8 cellular contexts compared by ENCODE assay signal in the genomic region with DNA sequence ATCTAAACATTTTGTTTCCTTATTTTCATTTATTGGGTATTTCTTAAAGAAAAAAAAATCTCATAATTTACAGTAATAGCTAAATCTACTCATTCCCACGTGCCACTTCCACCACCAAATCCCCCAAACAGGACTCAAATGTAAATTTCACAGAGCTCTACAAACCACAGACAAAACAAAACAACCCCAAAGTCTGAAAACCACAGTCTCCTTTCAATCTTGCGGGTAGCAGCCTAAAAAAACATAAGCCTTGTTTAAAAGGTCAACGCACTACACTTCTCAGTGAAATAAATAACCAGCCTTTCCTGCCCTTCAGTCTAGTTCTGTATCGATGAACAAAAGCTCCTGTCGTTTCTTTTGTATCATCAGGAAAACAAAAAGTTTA.
DNase-seq lines count a peak whose midpoint lies in the region; ATAC-seq and TF ChIP-seq lines count a peak whose summit lies in the region.

No MANE protein-coding gene starts in this region.

- peak overlapping the region; percentile 91 for H3K4me2 ChIP-seq in mammary epithelial cell (ENCODE audit: insufficient read depth, low read depth, low read length)

- H3K4me3 ChIP-seq in mammary epithelial cell (replicated peaks in 1 of 3; ENCODE audit: insufficient read depth in 1 of 3, low read depth in 2 of 3, low read length in 3 of 3) (peak overlapping the region; percentile 61 to 88 (median 64)), mesodermal cell (ENCODE audit: extremely low read depth, insufficient read depth, low read length, poor library complexity, severe bottlenecking) (peak overlapping the region; percentile 32)

- H3K4me1 ChIP-seq in mammary epithelial cell (ENCODE audit: insufficient read depth, low read length) (peaks cover 15% of the 10 kb centered on the region), mesodermal cell (ENCODE audit: control insufficient read depth, insufficient read depth, low read length, poor library complexity, severe bottlenecking) (peaks cover 28% of the 10 kb centered on the region)

- intact Hi-C loops in Calu3 (cut with micrococcal nuclease; ENCODE audit: unreplicated experiment) = no loop called here
- intact Hi-C loops in mammary epithelial cell (cut with micrococcal nuclease) = loop anchor here (1.0 kb wide), 4 partner anchors 22 to 55 kb away; no protein-coding TSS in a partner anchor

- no peaks in the 10 kb centered on the region for H4K20me1 ChIP-seq in mammary epithelial cell (ENCODE audit: insufficient read depth, low read length)

- H3K79me2 ChIP-seq in mammary epithelial cell (ENCODE audit: insufficient read depth, low read length) = peaks cover 49% of the 10 kb centered on the region

- H3K4me1 Mint-ChIP-seq in Calu3 (ENCODE audit: low read depth, unreplicated experiment) (peaks cover 38% of the 10 kb centered on the region), IgD-negative memory B cell (peaks cover 38 to 55% (median 47%) of the 10 kb centered on the region in 3 donors), HFFc6 (ENCODE audit: low read depth) (peaks cover 8% of the 10 kb centered on the region)

- H3K27me3 ChIP-seq in mammary epithelial cell (ENCODE audit: insufficient read depth, low read length) = no peaks in the 10 kb centered on the region

- DNase-seq in Calu3 (no peak), mammary epithelial cell (no peak), NCI-H1105 treated with DMSO at 0.1 percent for 48 hours (lab: John Stamatoyannopoulos, UW) (no peak), NCI-H1048 (lab: John Stamatoyannopoulos, UW) (no peak), HFFc6 (no peak)

- H3K36me3 Mint-ChIP-seq in Calu3 (ENCODE audit: insufficient read depth, unreplicated experiment) (peaks cover 32% of the 10 kb centered on the region), IgD-negative memory B cell (peaks cover 2% of the 10 kb centered on the region), HFFc6 (ENCODE audit: low read depth) (no peaks in the 10 kb centered on the region)

- dilution Hi-C loops in mammary epithelial cell (cut with HindIII; ENCODE audit: low sequenced_read_pairs) = no loop called here

- H3K4me3 Mint-ChIP-seq in Calu3 (ENCODE audit: low read depth, unreplicated experiment) (peak overlapping the region; percentile 92), IgD-negative memory B cell (peak overlapping the region; percentile 85 to 97 (median 91)), HFFc6 (no peak overlapping the region)

- H3K36me3 ChIP-seq in mammary epithelial cell (ENCODE audit: insufficient read depth, low read length) = no peaks in the 10 kb centered on the region
- H3K36me3 ChIP-seq in mesodermal cell (ENCODE audit: control insufficient read depth, insufficient read depth, low read length) = no peaks in the 10 kb centered on the region

- BruUV-seq in Calu3 (replicated peaks; lab: Mats Ljungman, UMichigan) (no TSS peak), mammary epithelial cell (replicated peaks; lab: Mats Ljungman, UMichigan) (no TSS peak)

- H3K27ac Mint-ChIP-seq in Calu3 (ENCODE audit: unreplicated experiment) (peak overlapping the region; percentile 92), IgD-negative memory B cell (peak overlapping the region; percentile 88 to 99 (median 96)), HFFc6 (no peak overlapping the region)

- 4% methylated on average over 5 of the region's 5 CpGs for WGBS in mammary epithelial cell (ENCODE audit: low coverage, missing lambda C conversion rate)
- 14 to 15% methylated on average over 4 of the region's 5 CpGs for WGBS in mesodermal cell (ENCODE audit: insufficient coverage in 2 of 2), 2 experiments

- H3K9me3 ChIP-seq in mammary epithelial cell (replicated peaks; ENCODE audit: insufficient read depth, low read length) (no peaks in the 10 kb centered on the region), mesodermal cell (ENCODE audit: control insufficient read depth, low read length) (no peaks in the 10 kb centered on the region)

- H2AFZ ChIP-seq in mammary epithelial cell (ENCODE audit: low read depth, low read length) = peak overlapping the region; percentile 92

- no peaks in the 10 kb centered on the region for H3K27me3 Mint-ChIP-seq in Calu3 (ENCODE audit: unreplicated experiment)
- no peaks in the 10 kb centered on the region for H3K27me3 Mint-ChIP-seq in IgD-negative memory B cell
- no peaks in the 10 kb centered on the region for H3K27me3 Mint-ChIP-seq in HFFc6 (ENCODE audit: insufficient read depth)

- CTCF ChIA-PET in Calu3 (lab: Charles Lee) = interaction anchor here (1.3 kb wide), 1 partner anchor 55 kb away, joined by 4 read pairs; no protein-coding TSS in a partner anchor
- CTCF ChIA-PET in mammary epithelial cell (lab: Charles Lee; ENCODE audit: low non-redundant PET) = no interaction called here

- peak; percentile 33 for ATAC-seq in GM21528 (IDR thresholded peaks at IDR 0.05; ENCODE audit: low FRiP score, unreplicated experiment)

- in situ Hi-C loops in mammary epithelial cell (cut with MboI; ENCODE audit: low sequenced_read_pairs in 2 of 2) = no loop called here

- H3K9me3 Mint-ChIP-seq in Calu3 (ENCODE audit: low read depth, unreplicated experiment) = no peaks in the 10 kb centered on the region
- H3K9me3 Mint-ChIP-seq in IgD-negative memory B cell = no peaks in the 10 kb centered on the region
- H3K9me3 Mint-ChIP-seq in HFFc6 = no peaks in the 10 kb centered on the region

- TF ChIP-seq CTCF in Calu3 (IDR thresholded peaks at IDR 0.05; ENCODE audit: unreplicated experiment) (no peak), mammary epithelial cell (conservative IDR thresholded peaks at IDR 0.05 in 1 of 2, IDR thresholded peaks at IDR 0.05 in 1 of 2; ENCODE audit: extremely low read depth in 1 of 2, insufficient read depth in 1 of 2, low read depth in 1 of 2, low read length in 2 of 2) (no peak), HFFc6 (IDR thresholded peaks at IDR 0.05) (no peak)

- H3K9ac ChIP-seq in mammary epithelial cell (ENCODE audit: insufficient read depth, low read length) = peak overlapping the region; percentile 97

- peak overlapping the region; percentile 96 for H3K27ac ChIP-seq in mammary epithelial cell (ENCODE audit: insufficient read depth, low read depth, low read length)
- H3K27ac ChIP-seq in mesodermal cell (ENCODE audit: low read depth, low read length, severe bottlenecking) = peak overlapping the region; percentile 51
